Comparison of ENCODE assay signal across 11 cellular contexts in genomic region chr7:92723978-92724377, GRCh38.
DNase-seq lines count a peak whose midpoint lies in the region; ATAC-seq and TF ChIP-seq lines count a peak whose summit lies in the region.
"Had no signal": no experiment of that assay in that cellular context is flagged by ENCODE, and none has a peak within 500 bp of the region (broad histone marks: within the 10 kb centered on the region; RNA-seq: fewer than 3 reads in every experiment).

No MANE protein-coding gene starts in this region.

- H3K4me3 ChIP-seq in Panc1 (ENCODE audit: low read depth in 2 of 2, low read length in 2 of 2) (no peak overlapping the region), osteoblast (ENCODE audit: insufficient read depth, low read length) (no peak overlapping the region), WERI-Rb-1 (ENCODE audit: low read depth, low read length) (no peak overlapping the region)

- DNase-seq in ELF-1 (ENCODE audit: low read depth, low spot score) = peak; percentile 36
- no peak for DNase-seq in Panc1 (ENCODE audit: low read depth, low spot score)
- peak; percentile 30 for DNase-seq in left cardiac atrium
- no peak for DNase-seq in osteoblast (ENCODE audit: insufficient read length, low spot score, missing footprints)
- DNase-seq in cerebellum (ENCODE audit: low spot score) = no peak
- no peak for DNase-seq in NCI-H748 treated with DMSO at 0.1 percent for 48 hours (lab: John Stamatoyannopoulos, UW)
- DNase-seq in WERI-Rb-1 = no peak
- no peak for DNase-seq in NAMALWA (ENCODE audit: low spot score)
- DNase-seq: erythroblast, NCI-H2107, SHP77 treated with DMSO at 0.1 percent for 48 hours had no signal

- H3K27me3 ChIP-seq in Panc1 (ENCODE audit: control insufficient read depth, insufficient read depth, low read length) (no peaks in the 10 kb centered on the region), osteoblast (ENCODE audit: insufficient read depth, low read length) (no peaks in the 10 kb centered on the region), WERI-Rb-1 (ENCODE audit: insufficient read depth, low read depth, severe bottlenecking) (no peaks in the 10 kb centered on the region)

- BruUV-seq in Panc1 (replicated peaks; lab: Mats Ljungman, UMichigan) = TSS peak; percentile 38

- intact Hi-C loops in Panc1 (cut with micrococcal nuclease; ENCODE audit: unreplicated experiment) = no loop called here
- intact Hi-C loops in left cardiac atrium (cut with DNase I) = loop anchor here in 1 of 2 donors (10.0 kb wide), 1 partner anchor 111 kb away; the partner anchor contains the start of gene CDK6

- peaks cover 81% of the 10 kb centered on the region for H3K79me2 ChIP-seq in osteoblast (ENCODE audit: insufficient read depth, low read length)

- H3K9me3 ChIP-seq in Panc1 (ENCODE audit: control insufficient read depth, insufficient read depth, low read depth, low read length) (no peaks in the 10 kb centered on the region), osteoblast (ENCODE audit: low read depth, low read length) (no peaks in the 10 kb centered on the region), WERI-Rb-1 (ENCODE audit: severe bottlenecking) (no peaks in the 10 kb centered on the region)

- no peak overlapping the region for H2AFZ ChIP-seq in osteoblast (ENCODE audit: low read length)

- H3K36me3 ChIP-seq in Panc1 (ENCODE audit: control insufficient read depth, insufficient read depth, low read length) (0 out of 2 replicates have a peak, but pooled peaks cover 4% of the 10 kb centered on the region), osteoblast (ENCODE audit: insufficient read depth, low read length) (peaks cover 19% of the 10 kb centered on the region), WERI-Rb-1 (peaks cover 3% of the 10 kb centered on the region)

- CTCF ChIA-PET in Panc1 (lab: Charles Lee) = interaction anchor here (0.6 kb wide), 1 partner anchor 99 kb away, joined by 3 read pairs; no protein-coding TSS in a partner anchor

- TF ChIP-seq CTCF in Panc1 (IDR thresholded peaks at IDR 0.05) = no peak
- no peak for TF ChIP-seq CTCF in osteoblast (IDR thresholded peaks at IDR 0.05; ENCODE audit: extremely low read depth, low read depth, low read length)
- TF ChIP-seq CTCF in WERI-Rb-1 (IDR thresholded peaks at IDR 0.05; ENCODE audit: low read depth, low read length) = no peak

- no peaks in the 10 kb centered on the region for H4K20me1 ChIP-seq in osteoblast (ENCODE audit: insufficient read depth, low read length)

- in situ Hi-C loops in Panc1 (cut with HindIII; ENCODE audit: low pct_unique_long_range_greater_than_20kb, low sequenced_read_pairs) = no loop called here

- POLR2A ChIA-PET in Panc1 (lab: Charles Lee) = interaction anchor here (0.7 kb wide), 1 partner anchor 62 kb away, joined by 6 read pairs; no protein-coding TSS in a partner anchor

- H3K27ac ChIP-seq in Panc1 (ENCODE audit: low read length) = no peak overlapping the region
- peak overlapping the region; percentile 55 for H3K27ac ChIP-seq in osteoblast (ENCODE audit: low read depth, low read length)
- no peak overlapping the region for H3K27ac ChIP-seq in WERI-Rb-1

- H3K4me2 ChIP-seq in osteoblast (ENCODE audit: insufficient read depth, low read length) = no peak overlapping the region

- no peak for ATAC-seq in Panc1
- ATAC-seq in left cardiac atrium = peak; percentile 78 to 84

- H3K4me1 ChIP-seq in Panc1 (ENCODE audit: control insufficient read depth, insufficient read depth, low read length) (peaks cover 23% of the 10 kb centered on the region), osteoblast (ENCODE audit: insufficient read depth, low read length) (peaks cover 45% of the 10 kb centered on the region)

Comparison
In these comparisons a context has a peak if more than half of its experiments do, and no peak if none do; other contexts are left out.
1. DNase-seq: peak in ELF-1 (single experiment) and left cardiac atrium (single experiment); none in Panc1 (single experiment), osteoblast (single experiment), cerebellum (single experiment), NCI-H748 treated with DMSO at 0.1 percent for 48 hours (single experiment), WERI-Rb-1 (single experiment) and NAMALWA (single experiment).